ENCODE assay signal across 8 cellular contexts in genomic region chr17:75096082-75096625, GRCh38. TPM values are rescaled to one million over a fixed set of nuclear protein-coding genes. Genes with fewer than 3 reads are reported as not detected.
DNase-seq lines count a peak whose midpoint lies in the region; ATAC-seq, FAIRE-seq and TF ChIP-seq lines count a peak whose summit lies in the region.

No MANE protein-coding gene starts in this region.

- BruUV-seq in endothelial cell of umbilical vein (replicated peaks; lab: Mats Ljungman, UMichigan): no TSS peak

- H2AFZ ChIP-seq in endothelial cell of umbilical vein (ENCODE audit: low read depth, low read length): peak overlapping the region; percentile 55

- H3K27me3 Mint-ChIP-seq in naive thymus-derived CD4-positive, alpha-beta T cell: no peaks in the 10 kb centered on the region
- H3K27me3 Mint-ChIP-seq in glutamatergic neuron (ENCODE audit: unreplicated experiment): peaks cover 8% of the 10 kb centered on the region

- H3K9me3 Mint-ChIP-seq in naive thymus-derived CD4-positive, alpha-beta T cell: no peaks in the 10 kb centered on the region
- H3K9me3 Mint-ChIP-seq in glutamatergic neuron (ENCODE audit: unreplicated experiment): peaks cover 4% of the 10 kb centered on the region

- H3K4me2 ChIP-seq in endothelial cell of umbilical vein (ENCODE audit: insufficient read depth, low read length): peak overlapping the region; percentile 37

- no peaks in the 10 kb centered on the region for H3K27me3 ChIP-seq in endothelial cell of umbilical vein (ENCODE audit: control insufficient read depth in 2 of 2, insufficient read depth in 2 of 2, low read length in 2 of 2)
- H3K27me3 ChIP-seq in naive thymus-derived CD4-positive, alpha-beta T cell (ENCODE audit: control insufficient read depth in 2 of 2, insufficient read depth in 2 of 2, low read length in 2 of 2): no peaks in the 10 kb centered on the region

- H3K9me3 ChIP-seq in endothelial cell of umbilical vein (replicated peaks; ENCODE audit: control insufficient read depth, insufficient read depth, low read length): no peaks in the 10 kb centered on the region
- H3K9me3 ChIP-seq in naive thymus-derived CD4-positive, alpha-beta T cell (ENCODE audit: control insufficient read depth in 2 of 3, low read length in 3 of 3): no peaks in the 10 kb centered on the region

- no peaks in the 10 kb centered on the region for H4K20me1 ChIP-seq in endothelial cell of umbilical vein (replicated peaks; ENCODE audit: control insufficient read depth, extremely low read depth, insufficient read depth, low read length)

- H3K4me1 ChIP-seq in endothelial cell of umbilical vein (ENCODE audit: control insufficient read depth, extremely low read depth, insufficient read depth, low read length): peaks cover 11% of the 10 kb centered on the region
- no peaks in the 10 kb centered on the region for H3K4me1 ChIP-seq in naive thymus-derived CD4-positive, alpha-beta T cell (ENCODE audit: control insufficient read depth in 2 of 2, insufficient read depth in 2 of 2, low read length in 2 of 2)

- peak overlapping the region; percentile 53 for H3K27ac ChIP-seq in endothelial cell of umbilical vein (ENCODE audit: insufficient read depth, low read depth, low read length)
- H3K27ac ChIP-seq in naive thymus-derived CD4-positive, alpha-beta T cell (ENCODE audit: low read depth, low read length): no peak overlapping the region

- no peaks in the 10 kb centered on the region for H3K79me2 ChIP-seq in endothelial cell of umbilical vein (ENCODE audit: control insufficient read depth, insufficient read depth, low read length)

- H3K4me3 ChIP-seq in endothelial cell of umbilical vein (replicated peaks in 1 of 3; ENCODE audit: insufficient read depth in 1 of 3, low read depth in 1 of 3, low read length in 3 of 3): no peak overlapping the region
- H3K4me3 ChIP-seq in naive thymus-derived CD4-positive, alpha-beta T cell (ENCODE audit: low read length): no peak overlapping the region

- peaks cover 0 to 16% of the 10 kb centered on the region in 2 experiments for H3K36me3 ChIP-seq in endothelial cell of umbilical vein (ENCODE audit: control insufficient read depth in 2 of 2, extremely low read depth in 1 of 2, insufficient read depth in 2 of 2, low read length in 2 of 2)
- peaks cover 0 to 20% (median 0%) of the 10 kb centered on the region in 3 experiments for H3K36me3 ChIP-seq in naive thymus-derived CD4-positive, alpha-beta T cell (ENCODE audit: control insufficient read depth in 2 of 3, insufficient read depth in 3 of 3, low read length in 3 of 3)

- dilution Hi-C loops in endothelial cell of umbilical vein (cut with MboI; ENCODE audit: extremely low pct_ligation_motif_present, low sequenced_read_pairs): no loop called here

- no peak overlapping the region for H3K4me3 Mint-ChIP-seq in naive thymus-derived CD4-positive, alpha-beta T cell
- no peak overlapping the region for H3K4me3 Mint-ChIP-seq in glutamatergic neuron (ENCODE audit: unreplicated experiment)

- POLR2A ChIA-PET in endothelial cell of umbilical vein (lab: Charles Lee): interaction anchor here (1.1 kb wide), 1 partner anchor 8 kb away, joined by 9 read pairs; the partner anchor contains the start of gene SLC16A5
- POLR2A ChIA-PET in naive thymus-derived CD4-positive, alpha-beta T cell (lab: Charles Lee): interaction anchor here (0.6 kb wide), 1 partner anchor 71 kb away, joined by 3 read pairs; no protein-coding TSS in a partner anchor

- H3K9me1 ChIP-seq in endothelial cell of umbilical vein (replicated peaks; ENCODE audit: control insufficient read depth, extremely low read depth, insufficient read depth, low read length): no peaks in the 10 kb centered on the region

- peak; percentile 98 for DNase-seq in Caki2 (ENCODE audit: low read depth)
- peak; percentile 79 for DNase-seq in NOMO-1 treated with dmso at 0.1 percent for 144 hours (lab: John Stamatoyannopoulos, UW; ENCODE audit: unreplicated experiment)
- peak; percentile 88 for DNase-seq in endothelial cell of umbilical vein (ENCODE audit: low read depth, low spot score)
- DNase-seq in naive thymus-derived CD4-positive, alpha-beta T cell: no peak
- no peak for DNase-seq in DMS 273 treated with DMSO at 0.1 percent for 48 hours (lab: John Stamatoyannopoulos, UW)
- DNase-seq in activated effector memory CD4-positive, alpha-beta T cell treated with Interleukin-2 at 50 U/mL for 16 hours: no peak
- no peak for DNase-seq in glutamatergic neuron

- H3K4me1 Mint-ChIP-seq in naive thymus-derived CD4-positive, alpha-beta T cell: peaks cover 11 to 19% (median 14%) of the 10 kb centered on the region in 7 donors
- no peaks in the 10 kb centered on the region for H3K4me1 Mint-ChIP-seq in glutamatergic neuron (ENCODE audit: low read depth, unreplicated experiment)

- no peak overlapping the region for H3K27ac Mint-ChIP-seq in naive thymus-derived CD4-positive, alpha-beta T cell
- no peak overlapping the region for H3K27ac Mint-ChIP-seq in glutamatergic neuron (ENCODE audit: unreplicated experiment)

- no peak overlapping the region for H3K9ac ChIP-seq in endothelial cell of umbilical vein (replicated peaks; ENCODE audit: extremely low read depth, insufficient read depth, low read length)

- in situ Hi-C loops in Caki2 (cut with HindIII; ENCODE audit: low pct_unique_long_range_greater_than_20kb, low sequenced_read_pairs): no loop called here

- no peak for TF ChIP-seq CTCF in endothelial cell of umbilical vein (IDR thresholded peaks at IDR 0.05; ENCODE audit: extremely low read depth in 1 of 2, insufficient read depth in 1 of 2, low read depth in 1 of 2, low read length in 2 of 2)
- no peak for TF ChIP-seq CTCF in glutamatergic neuron (IDR thresholded peaks at IDR 0.05; ENCODE audit: partially characterized antibody, unreplicated experiment)

- ATAC-seq in naive thymus-derived CD4-positive, alpha-beta T cell: peak; percentile 94
- no peak for ATAC-seq in GM19324 (IDR thresholded peaks at IDR 0.05; ENCODE audit: low FRiP score, unreplicated experiment)

- H3K36me3 Mint-ChIP-seq in naive thymus-derived CD4-positive, alpha-beta T cell: peaks cover 0 to 12% (median 5%) of the 10 kb centered on the region in 5 donors
- H3K36me3 Mint-ChIP-seq in glutamatergic neuron (ENCODE audit: unreplicated experiment): no peaks in the 10 kb centered on the region

- no peak for TF ChIP-seq POLR2A in endothelial cell of umbilical vein (IDR thresholded peaks at IDR 0.05; ENCODE audit: low read depth, low read length)

- intact Hi-C loops in endothelial cell of umbilical vein (cut with micrococcal nuclease): loop anchor here (1.0 kb wide), 3 partner anchors 9 to 28 kb away; partner anchors contain the start of gene SLC16A5
- intact Hi-C loops in naive thymus-derived CD4-positive, alpha-beta T cell (cut with micrococcal nuclease): no loop called here

- CTCF ChIA-PET in endothelial cell of umbilical vein (lab: Charles Lee): interaction anchor here (0.7 to 4.4 kb wide), 9 partner anchors 9 to 134 kb away, joined by 3 to 46 read pairs (median 4); no protein-coding TSS in a partner anchor
- CTCF ChIA-PET in naive thymus-derived CD4-positive, alpha-beta T cell (lab: Charles Lee): no interaction called here

- peak; percentile 97 for FAIRE-seq in endothelial cell of umbilical vein (lab: Jason Lieb, UNC)

RNA-seq across cellular contexts. Expression of gene SLC16A5, which starts 8.4 kb away (rescaled TPM):
- 3.0 and 4.4 TPM in 2 replicates for total RNA-seq in Caki2 (2014; rRNA removed; shearing (Covaris generic); ENCODE audit: low replicate concordance)
- 16.4 and 17.4 TPM in 2 replicates for total RNA-seq in endothelial cell of umbilical vein
- 23.3 and 31.9 TPM in 2 replicates for polyA plus RNA-seq in endothelial cell of umbilical vein
- polyA plus RNA-seq in endothelial cell of umbilical vein (2011; cell fraction: cytosol; rRNA removed): 12.6 and 16.4 TPM in 2 replicates
- 32.6 and 39.1 TPM in 2 replicates for polyA plus RNA-seq in endothelial cell of umbilical vein (2011; cell fraction: nucleus; rRNA removed)
- 8.7 and 13.9 TPM in 2 replicates for polyA plus RNA-seq in endothelial cell of umbilical vein (2012)
- polyA minus RNA-seq in endothelial cell of umbilical vein: 19.2 and 22.6 TPM in 2 replicates
- polyA minus RNA-seq in endothelial cell of umbilical vein (2011; cell fraction: cytosol; rRNA and poly(A)+ RNA removed): 22.5 TPM
- 10.1 and 15.0 TPM in 2 replicates for polyA minus RNA-seq in endothelial cell of umbilical vein (2011; cell fraction: nucleus; rRNA and poly(A)+ RNA removed)
- 10 to 100 TPM in 4 of 5 experiments, 1 to 10 TPM in 1; 9.2 to 26.3 (median 24.5) TPM for total RNA-seq in naive thymus-derived CD4-positive, alpha-beta T cell
- 1 to 10 TPM; 5.9 to 7.6 TPM for polyA plus RNA-seq in naive thymus-derived CD4-positive, alpha-beta T cell
- total RNA-seq in glutamatergic neuron (ENCODE audit: unreplicated experiment): 1.1 TPM

RNA-seq across cellular contexts. Expression of gene ARMC7, which starts 13.6 kb away (rescaled TPM):
- total RNA-seq in Caki2 (2014; rRNA removed; shearing (Covaris generic); ENCODE audit: low replicate concordance): 15.8 and 17.4 TPM in 2 replicates
- total RNA-seq in endothelial cell of umbilical vein (14.5 and 15.7 TPM in 2 replicates), glutamatergic neuron (ENCODE audit: unreplicated experiment) (9.9 TPM)
- polyA plus RNA-seq in endothelial cell of umbilical vein: 11.8 and 13.1 TPM in 2 replicates
- polyA plus RNA-seq in endothelial cell of umbilical vein (2011; cell fraction: cytosol; rRNA removed): 10.5 and 11.1 TPM in 2 replicates
- polyA plus RNA-seq in endothelial cell of umbilical vein (2011; cell fraction: nucleus; rRNA removed): 9.3 and 10.0 TPM in 2 replicates
- 9.0 and 9.4 TPM in 2 replicates for polyA plus RNA-seq in endothelial cell of umbilical vein (2012)
- 12.7 and 14.1 TPM in 2 replicates for polyA minus RNA-seq in endothelial cell of umbilical vein
- 9.3 TPM for polyA minus RNA-seq in endothelial cell of umbilical vein (2011; cell fraction: cytosol; rRNA and poly(A)+ RNA removed)
- polyA minus RNA-seq in endothelial cell of umbilical vein (2011; cell fraction: nucleus; rRNA and poly(A)+ RNA removed): 3.9 and 7.6 TPM in 2 replicates
- total RNA-seq in naive thymus-derived CD4-positive, alpha-beta T cell: 10 to 100 TPM in 4 of 5 experiments, 1 to 10 TPM in 1; 5.8 to 18.9 (median 17.8) TPM
- polyA plus RNA-seq in naive thymus-derived CD4-positive, alpha-beta T cell: 1 to 10 TPM; 1.8 to 4.4 TPM

RNA-seq across cellular contexts. Expression of gene NT5C, which starts 35.4 kb away (rescaled TPM):
- 135 and 304 TPM in 2 replicates for total RNA-seq in Caki2 (2014; rRNA removed; shearing (Covaris generic); ENCODE audit: low replicate concordance)
- total RNA-seq in endothelial cell of umbilical vein (32.6 and 39.2 TPM in 2 replicates), glutamatergic neuron (ENCODE audit: unreplicated experiment) (40.4 TPM)
- 29.1 and 38.0 TPM in 2 replicates for polyA plus RNA-seq in endothelial cell of umbilical vein
- 19.9 and 31.5 TPM in 2 replicates for polyA plus RNA-seq in endothelial cell of umbilical vein (2011; cell fraction: cytosol; rRNA removed)
- 32.4 and 37.5 TPM in 2 replicates for polyA plus RNA-seq in endothelial cell of umbilical vein (2011; cell fraction: nucleus; rRNA removed)
- polyA plus RNA-seq in endothelial cell of umbilical vein (2012): 22.4 and 23.6 TPM in 2 replicates
- 7.8 and 8.9 TPM in 2 replicates for polyA minus RNA-seq in endothelial cell of umbilical vein
- polyA minus RNA-seq in endothelial cell of umbilical vein (2011; cell fraction: cytosol; rRNA and poly(A)+ RNA removed): 16.2 TPM
- 5.0 and 6.6 TPM in 2 replicates for polyA minus RNA-seq in endothelial cell of umbilical vein (2011; cell fraction: nucleus; rRNA and poly(A)+ RNA removed)
- total RNA-seq in naive thymus-derived CD4-positive, alpha-beta T cell: 10 to 100 TPM; 23.4 to 54.8 (median 37.5) TPM
- 10 to 100 TPM; 31.1 to 33.1 TPM for polyA plus RNA-seq in naive thymus-derived CD4-positive, alpha-beta T cell

RNA-seq across cellular contexts. Expression of gene KCTD2, which starts 49.1 kb away (rescaled TPM):
- 17.9 and 26.6 TPM in 2 replicates for total RNA-seq in Caki2 (2014; rRNA removed; shearing (Covaris generic); ENCODE audit: low replicate concordance)
- total RNA-seq in endothelial cell of umbilical vein: 20.6 and 23.2 TPM in 2 replicates
- 24.3 and 24.8 TPM in 2 replicates for polyA plus RNA-seq in endothelial cell of umbilical vein
- polyA plus RNA-seq in endothelial cell of umbilical vein (2011; cell fraction: cytosol; rRNA removed): 27.6 and 29.2 TPM in 2 replicates
- 19.9 and 20.6 TPM in 2 replicates for polyA plus RNA-seq in endothelial cell of umbilical vein (2011; cell fraction: nucleus; rRNA removed)
- polyA plus RNA-seq in endothelial cell of umbilical vein (2012): 16.8 and 18.1 TPM in 2 replicates
- 21.9 and 24.0 TPM in 2 replicates for polyA minus RNA-seq in endothelial cell of umbilical vein
- 10.5 TPM for polyA minus RNA-seq in endothelial cell of umbilical vein (2011; cell fraction: cytosol; rRNA and poly(A)+ RNA removed)
- 6.7 and 7.8 TPM in 2 replicates for polyA minus RNA-seq in endothelial cell of umbilical vein (2011; cell fraction: nucleus; rRNA and poly(A)+ RNA removed)
- 10 to 100 TPM; 19.5 to 35.7 (median 23.0) TPM for total RNA-seq in naive thymus-derived CD4-positive, alpha-beta T cell
- polyA plus RNA-seq in naive thymus-derived CD4-positive, alpha-beta T cell: 1 to 10 TPM; 4.8 to 8.7 TPM
- 23.4 TPM for total RNA-seq in glutamatergic neuron (ENCODE audit: unreplicated experiment)

RNA-seq across cellular contexts. Expression of gene ATP5PD, which starts 49.4 kb away (rescaled TPM):
- total RNA-seq in Caki2 (2014; rRNA removed; shearing (Covaris generic); ENCODE audit: low replicate concordance): 289 and 430 TPM in 2 replicates
- total RNA-seq in endothelial cell of umbilical vein (200 and 202 TPM in 2 replicates), glutamatergic neuron (ENCODE audit: unreplicated experiment) (139 TPM)
- polyA plus RNA-seq in endothelial cell of umbilical vein: 176 and 182 TPM in 2 replicates
- 231 and 268 TPM in 2 replicates for polyA plus RNA-seq in endothelial cell of umbilical vein (2011; cell fraction: cytosol; rRNA removed)
- 76.5 and 82.1 TPM in 2 replicates for polyA plus RNA-seq in endothelial cell of umbilical vein (2011; cell fraction: nucleus; rRNA removed)
- 350 and 390 TPM in 2 replicates for polyA plus RNA-seq in endothelial cell of umbilical vein (2012)
- polyA minus RNA-seq in endothelial cell of umbilical vein: 112 and 155 TPM in 2 replicates
- 118 TPM for polyA minus RNA-seq in endothelial cell of umbilical vein (2011; cell fraction: cytosol; rRNA and poly(A)+ RNA removed)
- 17.8 and 22.8 TPM in 2 replicates for polyA minus RNA-seq in endothelial cell of umbilical vein (2011; cell fraction: nucleus; rRNA and poly(A)+ RNA removed)
- total RNA-seq in naive thymus-derived CD4-positive, alpha-beta T cell: 100 to 1,000 TPM; 113 to 195 (median 161) TPM
- 100 to 1,000 TPM; 362 to 478 TPM for polyA plus RNA-seq in naive thymus-derived CD4-positive, alpha-beta T cell

Comparison
In these comparisons a context has a peak if more than half of its experiments do, and no peak if none do; other contexts are left out.
1. DNase-seq: peak in Caki2 (single experiment), NOMO-1 treated with dmso at 0.1 percent for 144 hours (single experiment) and endothelial cell of umbilical vein (single experiment); none in naive thymus-derived CD4-positive, alpha-beta T cell (0 of 9), DMS 273 treated with DMSO at 0.1 percent for 48 hours (single experiment), activated effector memory CD4-positive, alpha-beta T cell treated with Interleukin-2 at 50 U/mL for 16 hours (single experiment) and glutamatergic neuron (single experiment).